Comparison of ENCODE assay signal across 1 cellular context in genomic region chr12:57849035-57849434, GRCh38.
TF ChIP-seq lines count a peak whose summit lies in the region.

No MANE protein-coding gene starts in this region.

TF ChIP-seq in K562, 482 proteins besides CTCF, POLR2A, EP300 and RAD21:
- TF ChIP-seq RCOR1 (IDR thresholded peaks at IDR 0.05; ENCODE audit: borderline replicate concordance in 1 of 2, low read depth in 2 of 2, low read length in 2 of 2) (0 out of 4 replicates have a peak, but pooled peaks of 1 of the 2 experiments have one; percentile 13), SNIP1 (IDR thresholded peaks at IDR 0.05; ENCODE audit: low read depth) (no peak), BRF2 (IDR thresholded peaks at IDR 0.05; ENCODE audit: borderline replicate concordance, insufficient read depth, insufficient read length) (no peak), ZNF609 (CRISPR knock-in tag; IDR thresholded peaks at IDR 0.05; ENCODE audit: borderline replicate concordance) (no peak), SNAPC5 (CRISPR knock-in tag; IDR thresholded peaks at IDR 0.05) (no peak), CEBPB (tag; IDR thresholded peaks at IDR 0.05) (0 out of 2 replicates have a peak, but pooled peaks have one; percentile 12), PCBP2 (IDR thresholded peaks at IDR 0.05; ENCODE audit: low read depth, low read length, poor library complexity, severe bottlenecking) (no peak), ATF3 (IDR thresholded peaks at IDR 0.05) (peak; percentile 69), ATF3 (CRISPR knock-in tag; conservative IDR thresholded peaks at IDR 0.05) (no peak), ZFP36 (IDR thresholded peaks at IDR 0.05; ENCODE audit: low read depth, low read length, partially characterized antibody) (peak; percentile 36), CHAMP1 (IDR thresholded peaks at IDR 0.05) (no peak), SMARCE1 (IDR thresholded peaks at IDR 0.05) (no peak), TSC22D4 (tag; IDR thresholded peaks at IDR 0.05) (no peak), E4F1 (CRISPR knock-in tag; IDR thresholded peaks at IDR 0.05; ENCODE audit: borderline replicate concordance) (no peak), CREB1 (IDR thresholded peaks at IDR 0.05) (no peak), CREB1 (CRISPR knock-in tag; IDR thresholded peaks at IDR 0.05) (no peak), TBL1XR1 (IDR thresholded peaks at IDR 0.05; ENCODE audit: low read length in 2 of 2) (no peak), CEBPG (CRISPR knock-in tag; IDR thresholded peaks at IDR 0.05) (peak; percentile 40; the same call in 1 of the 2 replicates), CEBPG (tag; conservative IDR thresholded peaks at IDR 0.05 in 1 of 2, IDR thresholded peaks at IDR 0.05 in 1 of 2) (peak; percentile 36 to 65; a peak in 3 of 4 replicates), BACH1 (tag; IDR thresholded peaks at IDR 0.05) (no peak), FOXP1 (CRISPR knock-in tag; IDR thresholded peaks at IDR 0.05) (no peak)
TF ChIP-seq in K562: peak in this region for 5.
